In the genomic region with DNA sequence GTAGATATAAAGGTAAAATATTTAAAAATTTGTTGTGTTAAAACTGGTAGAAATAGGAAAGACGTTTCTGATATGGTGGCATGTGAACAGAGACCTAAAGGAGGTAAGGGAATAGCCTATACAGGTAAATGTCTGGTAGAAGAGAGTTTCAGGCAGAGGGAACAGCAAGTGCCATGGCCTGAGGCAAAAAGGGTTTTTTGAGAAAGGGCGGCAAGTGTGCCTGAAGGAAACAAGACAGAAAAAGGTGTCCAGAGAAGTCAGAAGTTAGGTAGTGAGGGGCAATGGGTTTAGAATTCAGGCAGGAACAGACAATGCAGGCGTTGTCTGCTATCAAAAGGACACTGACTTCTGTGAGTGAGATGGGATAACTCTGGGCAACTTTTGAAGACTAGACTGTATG, we compare ENCODE assay signal across 18 cellular contexts.
A peak's percentile ranks its signal among the peaks of the same experiment; 100 is the strongest.
DNase-seq lines count a peak whose midpoint lies in the region; ATAC-seq and TF ChIP-seq lines count a peak whose summit lies in the region.
"Had no signal": no experiment of that assay in that cellular context is flagged by ENCODE, and none has a peak within 500 bp of the region (broad histone marks: within the 10 kb centered on the region; RNA-seq: fewer than 3 reads in every experiment).

No MANE protein-coding gene starts in this region.

- H3K27ac Mint-ChIP-seq in activated naive CD4-positive, alpha-beta T cell treated with anti-CD3 and anti-CD28 coated beads, Interleukin-2, amount 50 U/mL, for 24 hours = peak overlapping the region; percentile 12
- H3K27ac Mint-ChIP-seq in progenitor cell of endocrine pancreas = peak overlapping the region; percentile 25
- H3K27ac Mint-ChIP-seq: CD14-positive monocyte; CD4-positive, alpha-beta memory T cell; HFFc6 had no signal

- H3K4me3 Mint-ChIP-seq in activated naive CD4-positive, alpha-beta T cell treated with anti-CD3 and anti-CD28 coated beads, Interleukin-2, amount 50 U/mL, for 24 hours = no peak overlapping the region
- H3K4me3 Mint-ChIP-seq in progenitor cell of endocrine pancreas (ENCODE audit: low read depth) = no peak overlapping the region
- H3K4me3 Mint-ChIP-seq: CD14-positive monocyte; CD4-positive, alpha-beta memory T cell; HFFc6 had no signal

- no peaks in the 10 kb centered on the region for H3K9me3 Mint-ChIP-seq in activated naive CD4-positive, alpha-beta T cell treated with anti-CD3 and anti-CD28 coated beads, Interleukin-2, amount 50 U/mL, for 24 hours
- no peaks in the 10 kb centered on the region for H3K9me3 Mint-ChIP-seq in progenitor cell of endocrine pancreas (ENCODE audit: low read depth)
- H3K9me3 Mint-ChIP-seq: CD4-positive, alpha-beta memory T cell; HFFc6 had no signal

- no peak for DNase-seq in activated naive CD4-positive, alpha-beta T cell (lab: John Stamatoyannopoulos, UW)
- DNase-seq in SK-MEL-5 (ENCODE audit: low read depth, low spot score) (peak; percentile 29), islet precursor cell (peak; percentile 71), progenitor cell of endocrine pancreas (ENCODE audit: low spot score, unreplicated experiment) (no peak), C1 segment of cervical spinal cord (lab: John Stamatoyannopoulos, UW) (no peak), germinal center (ENCODE audit: low spot score) (no peak)
- DNase-seq: AML-193; CD4-positive, alpha-beta memory T cell; DMS153; DMS79; GF-D8; HFFc6 had no signal

- no peaks in the 10 kb centered on the region for H3K4me1 Mint-ChIP-seq in activated naive CD4-positive, alpha-beta T cell treated with anti-CD3 and anti-CD28 coated beads, Interleukin-2, amount 50 U/mL, for 24 hours
- peaks cover 2% of the 10 kb centered on the region for H3K4me1 Mint-ChIP-seq in progenitor cell of endocrine pancreas (ENCODE audit: low read depth)
- H3K4me1 Mint-ChIP-seq: CD14-positive monocyte; CD4-positive, alpha-beta memory T cell had no signal

- in situ Hi-C loops in SK-MEL-5 (cut with HindIII; ENCODE audit: low pct_unique_long_range_greater_than_20kb, low sequenced_read_pairs) = no loop called here

- H3K27me3 Mint-ChIP-seq in activated naive CD4-positive, alpha-beta T cell treated with anti-CD3 and anti-CD28 coated beads, Interleukin-2, amount 50 U/mL, for 24 hours = no peaks in the 10 kb centered on the region
- no peaks in the 10 kb centered on the region for H3K27me3 Mint-ChIP-seq in progenitor cell of endocrine pancreas
- H3K27me3 Mint-ChIP-seq: CD4-positive, alpha-beta memory T cell had no signal

- no peak for ATAC-seq in GM18519 (IDR thresholded peaks at IDR 0.05; ENCODE audit: low FRiP score, unreplicated experiment)
- ATAC-seq: A549, HCT116, HepG2 had no signal

- TF ChIP-seq CTCF in progenitor cell of endocrine pancreas (IDR thresholded peaks at IDR 0.05; ENCODE audit: unreplicated experiment) = no peak

- no peaks in the 10 kb centered on the region for H3K36me3 Mint-ChIP-seq in activated naive CD4-positive, alpha-beta T cell treated with anti-CD3 and anti-CD28 coated beads, Interleukin-2, amount 50 U/mL, for 24 hours
- H3K36me3 Mint-ChIP-seq in progenitor cell of endocrine pancreas (ENCODE audit: insufficient read depth) = no peaks in the 10 kb centered on the region
- H3K36me3 Mint-ChIP-seq: CD14-positive monocyte; CD4-positive, alpha-beta memory T cell had no signal

Comparison
In these comparisons a context has a peak if more than half of its experiments do, and no peak if none do; other contexts are left out.
1. DNase-seq: peak in SK-MEL-5 (single experiment) and islet precursor cell (single experiment); none in activated naive CD4-positive, alpha-beta T cell (0 of 4), progenitor cell of endocrine pancreas (single experiment), C1 segment of cervical spinal cord (0 of 14) and germinal center (single experiment).